ENCODE assay signal across 8 cellular contexts in genomic region chr1:12208764-12209494, GRCh38. TPM values are rescaled to one million over a fixed set of nuclear protein-coding genes. Genes with fewer than 3 reads are reported as not detected.
DNase-seq lines count a peak whose midpoint lies in the region; ATAC-seq and TF ChIP-seq lines count a peak whose summit lies in the region.

No MANE protein-coding gene starts in this region.

- H3K27me3 ChIP-seq in SJSA1 (replicated peaks), result no peaks in the 10 kb centered on the region; the same call in 1 of the 2 replicates
- H3K27me3 ChIP-seq in testis, result no peaks in the 10 kb centered on the region

- intact Hi-C loops in testis (cut with DNase I; ENCODE audit: low total_unique reads), result loop anchor here (5.0 kb wide), 1 partner anchor 82 kb away; no protein-coding TSS in a partner anchor

- TF ChIP-seq CTCF in foreskin fibroblast (IDR thresholded peaks at IDR 0.05; ENCODE audit: low read depth, low read length) (peak; percentile 80), omental fat pad (IDR thresholded peaks at IDR 0.05) (peak in 2 of 3 donors; percentile 88 to 94), testis (IDR thresholded peaks at IDR 0.05) (peak; percentile 90 to 97 (median 95))

- H3K27ac ChIP-seq in SJSA1 (no peak overlapping the region), testis (no peak overlapping the region)

- 41 to 43% methylated on average over 6 to 14 of the region's 14 CpGs for WGBS in testis, 2 donors

- H3K9me3 ChIP-seq in SJSA1 (replicated peaks) (no peaks in the 10 kb centered on the region), testis (no peaks in the 10 kb centered on the region)

- H3K4me1 ChIP-seq in SJSA1 (replicated peaks), result no peaks in the 10 kb centered on the region
- no peaks in the 10 kb centered on the region for H3K4me1 ChIP-seq in testis

- no peak for TF ChIP-seq POLR2A in testis (IDR thresholded peaks at IDR 0.05)

- DNase-seq in NCI-H1436 (lab: John Stamatoyannopoulos, UW) (peak; percentile 72), NCI-H1436 treated with DMSO at 0.1 percent for 48 hours (lab: John Stamatoyannopoulos, UW) (no peak), LHCN-M2 (ENCODE audit: low read depth) (peak; percentile 58), SJSA1 (ENCODE audit: low read depth in 1 of 2, low spot score in 2 of 2) (peak; percentile 67 to 83), foreskin fibroblast (peak; percentile 59 to 90), omental fat pad (ENCODE audit: low spot score) (peak; percentile 99), testis (peak; percentile 92)
- DNase-seq in activated effector memory CD4-positive, alpha-beta T cell treated with anti-CD3 and anti-CD28 coated beads, Interleukin-2, amount 50 U/mL, for 16 hours, result peak; percentile 95

- H3K4me3 ChIP-seq in SJSA1 (no peak overlapping the region), foreskin fibroblast (ENCODE audit: low read depth in 1 of 2, low read length in 2 of 2) (no peak overlapping the region), testis (no peak overlapping the region)

- H3K36me3 ChIP-seq in SJSA1, result no peaks in the 10 kb centered on the region
- no peaks in the 10 kb centered on the region for H3K36me3 ChIP-seq in testis (ENCODE audit: low read depth, missing control alignments)

- peak; percentile 71 for ATAC-seq in omental fat pad (ENCODE audit: low FRiP score)

RNA-seq across cellular contexts. Expression of gene VPS13D, which starts 20.9 kb away (rescaled TPM):
- total RNA-seq in LHCN-M2 (2014; rRNA removed) (16.6 and 17.0 TPM in 2 replicates), omental fat pad (100 to 1,000 TPM in 1 of 4 donors, 10 to 100 TPM in 3; 88.1 to 105 (median 97.1) TPM), testis (100 to 1,000 TPM in 1 of 2 donors, 10 to 100 TPM in 1; 86.8 to 125 TPM)
- polyA plus RNA-seq in LHCN-M2 (2012), result 7.5 TPM
- 7.3 and 12.9 TPM in 2 replicates for total RNA-seq in SJSA1 (2014; rRNA removed; shearing (Covaris generic))
- 51.9 TPM for polyA plus RNA-seq in testis (ENCODE audit: insufficient read depth, low read depth, low replicate concordance)

RNA-seq across cellular contexts. Expression of gene TNFRSF1B, which starts 42.1 kb away (rescaled TPM):
- 1.3 and 1.9 TPM in 2 replicates for total RNA-seq in LHCN-M2 (2014; rRNA removed)
- 1.5 TPM for polyA plus RNA-seq in LHCN-M2 (2012)
- 0.13 and 1.4 TPM in 2 replicates for total RNA-seq in SJSA1 (2014; rRNA removed; shearing (Covaris generic))
- 100 to 1,000 TPM in 2 of 4 donors, 10 to 100 TPM in 2; 34.0 to 122 (median 84.5) TPM for total RNA-seq in omental fat pad
- 1 to 10 TPM; 7.7 to 8.0 TPM for total RNA-seq in testis
- polyA plus RNA-seq in testis (ENCODE audit: insufficient read depth, low read depth, low replicate concordance), result 10.6 TPM
